10 cellular contexts compared by ENCODE assay signal in the genomic region with DNA sequence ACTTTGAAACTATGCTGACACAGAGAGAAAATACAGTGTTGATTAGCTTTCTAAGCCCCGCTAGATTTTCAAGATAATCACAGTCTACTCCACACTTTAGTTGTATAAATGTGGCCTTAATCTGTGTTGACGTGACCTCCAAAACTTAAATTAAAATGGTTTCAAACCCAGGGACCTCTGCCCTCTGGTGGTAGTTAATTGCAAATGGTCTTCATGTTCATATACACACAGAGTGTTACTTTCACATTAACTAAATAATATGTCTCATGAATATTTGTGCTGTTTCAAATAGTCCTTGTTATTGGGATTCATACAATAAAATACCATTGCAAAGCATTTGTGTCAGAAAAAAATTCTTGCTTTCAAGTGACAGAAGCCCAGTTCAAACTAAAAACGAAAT.
A peak's percentile ranks its signal among the peaks of the same experiment; 100 is the strongest.
DNase-seq lines count a peak whose midpoint lies in the region; ATAC-seq and TF ChIP-seq lines count a peak whose summit lies in the region.
"Had no signal": no experiment of that assay in that cellular context is flagged by ENCODE, and none has a peak within 500 bp of the region (broad histone marks: within the 10 kb centered on the region; RNA-seq: fewer than 3 reads in every experiment).

No MANE protein-coding gene starts in this region.

- no peak overlapping the region for H3K4me3 ChIP-seq in left ventricle myocardium inferior

- H3K27ac Mint-ChIP-seq in endothelial cell (ENCODE audit: unreplicated experiment) = no peak overlapping the region
- H3K27ac Mint-ChIP-seq: naive B cell; stimulated activated naive B cell treated with anti-CD40 and anti-IgM and Interleukin-4, amounts not matched to agents 10 μg/mL and 1 μg/mL and 100 μg/mL, for 72 hours had no signal

- DNase-seq in left ventricle myocardium inferior (no peak), left cardiac atrium (no peak), M059J (ENCODE audit: low read depth) (peak; percentile 15), endothelial cell (ENCODE audit: low spot score) (no peak), glomerular visceral epithelial cell (ENCODE audit: extremely low spot score) (no peak)
- no peak for DNase-seq in stimulated activated naive CD4-positive, alpha-beta T cell (lab: John Stamatoyannopoulos, UW)
- no peak for DNase-seq in stimulated activated naive CD8-positive, alpha-beta T cell treated with anti-CD3 and anti-CD28 coated beads, Interleukin-15, Interleukin-2, amounts not matched to agents 100 U/mL and 50 U/mL, for 24 hours
- DNase-seq: naive B cell; stimulated activated naive B cell treated with anti-CD40 and anti-IgM and Interleukin-4, amounts not matched to agents 10 μg/mL and 1 μg/mL and 100 μg/mL, for 72 hours had no signal

- H3K9me3 Mint-ChIP-seq in endothelial cell (ENCODE audit: unreplicated experiment) = no peaks in the 10 kb centered on the region
- H3K9me3 Mint-ChIP-seq: stimulated activated naive B cell treated with anti-CD40 and anti-IgM and Interleukin-4, amounts not matched to agents 10 μg/mL and 1 μg/mL and 100 μg/mL, for 72 hours had no signal

- ATAC-seq in left cardiac atrium = no peak
- no peak for ATAC-seq in GM21360 (IDR thresholded peaks at IDR 0.05; ENCODE audit: unreplicated experiment)
- no peak for ATAC-seq in stimulated activated naive CD8-positive, alpha-beta T cell treated with anti-CD3 and anti-CD28 coated beads, Interleukin-15, Interleukin-2, amounts not matched to agents 100 U/mL and 50 U/mL, for 24 hours

- TF ChIP-seq CTCF in left ventricle myocardium inferior (IDR thresholded peaks at IDR 0.05; ENCODE audit: borderline replicate concordance) (peak; percentile 31), endothelial cell (IDR thresholded peaks at IDR 0.05; ENCODE audit: unreplicated experiment) (peak; percentile 53)

- H3K9me3 ChIP-seq in left ventricle myocardium inferior (replicated peaks) = no peaks in the 10 kb centered on the region

- no peak overlapping the region for H3K27ac ChIP-seq in left ventricle myocardium inferior (replicated peaks)

- H3K4me1 Mint-ChIP-seq in endothelial cell (ENCODE audit: unreplicated experiment) = no peaks in the 10 kb centered on the region
- H3K4me1 Mint-ChIP-seq: naive B cell; stimulated activated naive B cell treated with anti-CD40 and anti-IgM and Interleukin-4, amounts not matched to agents 10 μg/mL and 1 μg/mL and 100 μg/mL, for 72 hours had no signal

- no peaks in the 10 kb centered on the region for H3K27me3 Mint-ChIP-seq in endothelial cell (ENCODE audit: unreplicated experiment)
- H3K27me3 Mint-ChIP-seq: naive B cell; stimulated activated naive B cell treated with anti-CD40 and anti-IgM and Interleukin-4, amounts not matched to agents 10 μg/mL and 1 μg/mL and 100 μg/mL, for 72 hours had no signal

- no peak overlapping the region for H3K4me3 Mint-ChIP-seq in endothelial cell (ENCODE audit: unreplicated experiment)
- H3K4me3 Mint-ChIP-seq: naive B cell; stimulated activated naive B cell treated with anti-CD40 and anti-IgM and Interleukin-4, amounts not matched to agents 10 μg/mL and 1 μg/mL and 100 μg/mL, for 72 hours had no signal

- intact Hi-C loops in left ventricle myocardium inferior (cut with micrococcal nuclease) (no loop called here), left cardiac atrium (cut with DNase I) (no loop called here)

- H3K36me3 ChIP-seq in left ventricle myocardium inferior = no peaks in the 10 kb centered on the region

- no peaks in the 10 kb centered on the region for H3K4me1 ChIP-seq in left ventricle myocardium inferior

- H3K36me3 Mint-ChIP-seq in endothelial cell (ENCODE audit: low read depth, unreplicated experiment) = no peaks in the 10 kb centered on the region
- H3K36me3 Mint-ChIP-seq: naive B cell had no signal

- H3K27me3 ChIP-seq in left ventricle myocardium inferior (ENCODE audit: low read depth) = no peaks in the 10 kb centered on the region
